In the genomic region with DNA sequence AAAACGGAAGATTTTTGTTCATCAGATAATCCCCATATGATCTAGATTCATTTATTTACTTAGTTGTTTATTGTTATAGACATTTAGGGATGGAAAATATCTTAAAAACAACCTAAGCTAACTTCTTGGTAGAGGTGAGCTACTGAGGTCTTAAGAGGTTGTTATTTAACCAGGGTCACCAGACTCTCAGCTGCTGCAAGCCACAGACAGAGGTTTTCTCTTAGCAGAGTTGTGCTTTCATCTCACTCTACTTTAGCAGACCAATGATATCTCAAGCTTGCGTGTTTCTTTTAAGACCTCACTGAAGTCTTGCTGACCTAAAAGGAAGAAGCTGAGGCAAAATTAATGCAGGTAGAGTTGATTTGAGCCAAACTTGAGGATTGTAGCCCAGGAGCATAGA, we compare ENCODE assay signal across 9 cellular contexts. TPM values are rescaled to one million over a fixed set of nuclear protein-coding genes. Genes with fewer than 3 reads are reported as not detected.
A peak's percentile ranks its signal among the peaks of the same experiment; 100 is the strongest.
DNase-seq lines count a peak whose midpoint lies in the region; ATAC-seq and TF ChIP-seq lines count a peak whose summit lies in the region.
"Had no signal": no experiment of that assay in that cellular context is flagged by ENCODE, and none has a peak within 500 bp of the region (broad histone marks: within the 10 kb centered on the region; RNA-seq: fewer than 3 reads in every experiment).

No MANE protein-coding gene starts in this region.

- no peak for TF ChIP-seq CTCF in activated CD8-positive, alpha-beta T cell treated with anti-CD3 and anti-CD28 coated beads for 36 hours (IDR thresholded peaks at IDR 0.05)
- no peak for TF ChIP-seq CTCF in gastrocnemius medialis (IDR thresholded peaks at IDR 0.05 in 4 of 5, conservative IDR thresholded peaks at IDR 0.05 in 1 of 5)

- peaks cover 7% of the 10 kb centered on the region for H3K36me3 Mint-ChIP-seq in activated CD8-positive, alpha-beta T cell treated with anti-CD3 and anti-CD28 coated beads for 36 hours (ENCODE audit: low read depth)

- no peak for DNase-seq in activated CD8-positive, alpha-beta T cell treated with anti-CD3 and anti-CD28 coated beads for 36 hours
- DNase-seq in gastrocnemius medialis, result no peak
- no peak for DNase-seq in AG08395 (ENCODE audit: low spot score)
- no peak for DNase-seq in erythroblast (lab: John Stamatoyannopoulos, UW)
- no peak for DNase-seq in cerebellar nuclear complex (lab: John Stamatoyannopoulos, UW)
- DNase-seq in NCI-H345 (lab: John Stamatoyannopoulos, UW), result no peak

- H3K9me3 Mint-ChIP-seq in activated CD8-positive, alpha-beta T cell treated with anti-CD3 and anti-CD28 coated beads for 36 hours, result no peaks in the 10 kb centered on the region

- peaks cover 0 to 13% of the 10 kb centered on the region in 2 donors for H3K4me1 ChIP-seq in gastrocnemius medialis

- H3K27me3 Mint-ChIP-seq in activated CD8-positive, alpha-beta T cell treated with anti-CD3 and anti-CD28 coated beads for 36 hours, result no peaks in the 10 kb centered on the region

- no peak overlapping the region for H3K4me3 ChIP-seq in gastrocnemius medialis
- H3K4me3 ChIP-seq: K562 had no signal

- TF ChIP-seq POLR2A in gastrocnemius medialis (IDR thresholded peaks at IDR 0.05) (no peak), erythroblast (IDR thresholded peaks at IDR 0.05; ENCODE audit: low read length) (no peak)

- peaks cover 44% of the 10 kb centered on the region for H3K4me1 Mint-ChIP-seq in activated CD8-positive, alpha-beta T cell treated with anti-CD3 and anti-CD28 coated beads for 36 hours (ENCODE audit: low read depth)

- intact Hi-C loops in activated CD8-positive, alpha-beta T cell treated with anti-CD3 and anti-CD28 coated beads for 36 hours (cut with micrococcal nuclease), result no loop called here
- intact Hi-C loops in gastrocnemius medialis (cut with DNase I; ENCODE audit: low total_unique reads), result no loop called here

- in situ Hi-C loops in gastrocnemius medialis (cut with MboI; ENCODE audit: low sequenced_read_pairs in 4 of 4), result no loop called here

- CTCF ChIA-PET in activated CD8-positive, alpha-beta T cell treated with anti-CD3 and anti-CD28 coated beads for 36 hours (lab: Charles Lee), result interaction anchor here (0.9 to 1.5 kb wide), 3 partner anchors 23 to 122 kb away, joined by 3 to 5 read pairs (median 3); no protein-coding TSS in a partner anchor

- ATAC-seq in GM19043 (IDR thresholded peaks at IDR 0.05; ENCODE audit: low read depth, unreplicated experiment) (peak; percentile 89), HG02798 (IDR thresholded peaks at IDR 0.05; ENCODE audit: poor library complexity, unreplicated experiment) (peak; percentile 91), gastrocnemius medialis (no peak)
- peak; percentile 45 for ATAC-seq in activated CD8-positive, alpha-beta T cell treated with anti-CD3 and anti-CD28 coated beads for 36 hours

- H3K27me3 ChIP-seq in gastrocnemius medialis, result no peaks in the 10 kb centered on the region

- H3K27ac Mint-ChIP-seq in activated CD8-positive, alpha-beta T cell treated with anti-CD3 and anti-CD28 coated beads for 36 hours, result no peak overlapping the region

- H3K9me3 ChIP-seq in gastrocnemius medialis, result no peaks in the 10 kb centered on the region

- no peaks in the 10 kb centered on the region for H3K36me3 ChIP-seq in gastrocnemius medialis

- H3K27ac ChIP-seq in gastrocnemius medialis, result peak overlapping the region in 3 of 4 donors; percentile 24 to 70 (median 61)

- POLR2A ChIA-PET in activated CD8-positive, alpha-beta T cell treated with anti-CD3 and anti-CD28 coated beads for 36 hours (lab: Charles Lee), result no interaction called here

- H3K4me3 Mint-ChIP-seq in activated CD8-positive, alpha-beta T cell treated with anti-CD3 and anti-CD28 coated beads for 36 hours, result no peak overlapping the region

RNA-seq across cellular contexts. Expression of a gene that starts 43.6 kb away (rescaled TPM):
- total RNA-seq in activated CD8-positive, alpha-beta T cell treated with anti-CD3 and anti-CD28 coated beads for 36 hours, result 10 to 100 TPM; 43.4 to 44.9 TPM
- 1 to 10 TPM; 7.0 to 9.5 (median 9.2) TPM for total RNA-seq in gastrocnemius medialis

Comparison
In these comparisons a context has a peak if more than half of its experiments do, and no peak if none do; other contexts are left out.
1. ATAC-seq: peak in GM19043 (single experiment), HG02798 (single experiment) and activated CD8-positive, alpha-beta T cell treated with anti-CD3 and anti-CD28 coated beads for 36 hours (single experiment); none in gastrocnemius medialis (0 of 2).
2. RNA of a gene that starts 43.6 kb away (total RNA-seq): 43.4 to 44.9 TPM in activated CD8-positive, alpha-beta T cell treated with anti-CD3 and anti-CD28 coated beads for 36 hours; 7.0 to 9.5 TPM in gastrocnemius medialis; every median in the first group is over 4 times any median in the second.